10 cellular contexts compared by ENCODE assay signal in the genomic region with DNA sequence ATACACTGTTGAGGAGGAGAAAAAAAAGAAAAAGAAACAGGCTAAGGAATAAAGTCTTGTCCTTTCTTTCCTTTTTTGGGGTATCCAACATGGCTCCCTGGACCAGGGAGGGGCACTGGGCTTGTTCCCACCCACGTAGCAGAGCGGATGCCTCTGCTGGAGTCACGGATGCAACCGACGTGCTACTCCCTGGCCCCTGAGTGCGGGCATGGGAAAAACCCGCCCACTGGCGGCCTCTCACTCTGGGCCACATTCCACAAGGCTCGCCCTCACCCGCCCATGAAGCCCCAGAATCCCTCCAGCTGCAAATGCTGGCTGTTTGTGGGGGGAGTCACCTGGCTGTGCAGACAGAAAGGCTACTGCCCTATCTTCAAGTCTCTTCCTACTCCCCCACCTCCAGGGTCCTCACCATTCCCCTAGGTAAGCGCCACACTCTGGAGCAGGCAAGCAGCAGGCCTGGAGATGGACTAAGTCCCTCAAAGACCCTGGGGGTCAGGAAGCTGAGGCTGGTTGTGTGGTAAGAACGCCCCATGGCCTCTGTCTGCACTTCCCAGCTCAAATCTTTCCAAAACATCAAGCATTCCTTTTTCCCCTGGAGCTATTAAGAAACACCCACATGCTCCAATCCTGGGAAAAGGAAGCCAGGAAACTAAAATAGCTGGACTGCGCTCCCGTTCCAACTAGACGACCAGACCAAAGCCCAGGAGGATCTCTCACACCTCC. TPM values are rescaled to one million over a fixed set of nuclear protein-coding genes. Genes with fewer than 3 reads are reported as not detected.
DNase-seq lines count a peak whose midpoint lies in the region; ATAC-seq and TF ChIP-seq lines count a peak whose summit lies in the region.
"Had no signal": no experiment of that assay in that cellular context is flagged by ENCODE, and none has a peak within 500 bp of the region (broad histone marks: within the 10 kb centered on the region; RNA-seq: fewer than 3 reads in every experiment).

No MANE protein-coding gene starts in this region.

- WGBS in sigmoid colon, 2 donors = 71 to 76% methylated on average over 15 of the region's 15 CpGs

- ATAC-seq in left ventricle myocardium superior = peak; percentile 37
- no peak for ATAC-seq in GM21717 (IDR thresholded peaks at IDR 0.05; ENCODE audit: unreplicated experiment)
- no peak for ATAC-seq in GM19351 (IDR thresholded peaks at IDR 0.05; ENCODE audit: unreplicated experiment)
- ATAC-seq in activated CD4-positive, CD25-positive, alpha-beta regulatory T cell treated with anti-CD3 and anti-CD28 coated beads, Interleukin-2, amount 50 U/mL, for 24 hours = no peak

- H3K27ac ChIP-seq in sigmoid colon = peak overlapping the region; percentile 77 to 87 (median 84)

- intact Hi-C loops in left ventricle myocardium superior (cut with micrococcal nuclease) = no loop called here
- intact Hi-C loops in sigmoid colon (cut with DNase I) = loop anchor here (5.0 kb wide), 2 partner anchors 73 to 143 kb away; a partner anchor contains a TSS

- TF ChIP-seq POLR2A in sigmoid colon (IDR thresholded peaks at IDR 0.05) = no peak

- peaks cover 0 to 77% (median 68%) of the 10 kb centered on the region in 4 donors for H3K4me1 ChIP-seq in sigmoid colon

- no peak for TF ChIP-seq EP300 in sigmoid colon (IDR thresholded peaks at IDR 0.05)

- no peaks in the 10 kb centered on the region for H3K9me3 ChIP-seq in sigmoid colon

- in situ Hi-C loops in astrocyte of the spinal cord (cut with HindIII; ENCODE audit: low sequenced_read_pairs) = no loop called here

- H3K4me3 ChIP-seq in astrocyte of the spinal cord (ENCODE audit: low read depth, low read length) (no peak overlapping the region), sigmoid colon (no peak overlapping the region)

- H3K36me3 ChIP-seq in sigmoid colon = peaks cover 23 to 64% (median 41%) of the 10 kb centered on the region in 4 donors

- H3K27me3 ChIP-seq in sigmoid colon = no peaks in the 10 kb centered on the region

- DNase-seq in EH (ENCODE audit: low read depth) = peak; percentile 99
- peak; percentile 92 for DNase-seq in astrocyte of the spinal cord (ENCODE audit: low read depth, low spot score)
- peak; percentile 76 for DNase-seq in left ventricle myocardium superior
- peak; percentile 80 for DNase-seq in sigmoid colon
- no peak for DNase-seq in NCI-H69 (lab: John Stamatoyannopoulos, UW)
- DNase-seq: NCI-H526 had no signal

- TF ChIP-seq CTCF in astrocyte of the spinal cord (IDR thresholded peaks at IDR 0.05; ENCODE audit: low read depth, low read length) (peak; percentile 3), sigmoid colon (IDR thresholded peaks at IDR 0.05) (no peak)

RNA-seq across cellular contexts. Expression of a gene that starts 17.8 kb away (rescaled TPM):
- not detected for total RNA-seq in left ventricle myocardium superior
- total RNA-seq in sigmoid colon = not detected
- polyA plus RNA-seq in sigmoid colon = under 1 TPM in 2 of 3 donors, not detected in 1; 0.46 to 0.73 TPM
- total RNA-seq: G401 had no signal

RNA-seq across cellular contexts. Expression of a gene that starts 49.3 kb away (rescaled TPM):
- total RNA-seq in left ventricle myocardium superior (22.8 TPM), sigmoid colon (10 to 100 TPM in 1 of 4 donors, 1 to 10 TPM in 3; 2.8 to 15.0 (median 5.1) TPM)
- 1 to 10 TPM in 1 of 3 donors, under 1 TPM in 2; under 0.01 to 9.1 (median 0.46) TPM for polyA plus RNA-seq in sigmoid colon
